Comparison of ENCODE assay signal across 1 cellular context in the genomic region with DNA sequence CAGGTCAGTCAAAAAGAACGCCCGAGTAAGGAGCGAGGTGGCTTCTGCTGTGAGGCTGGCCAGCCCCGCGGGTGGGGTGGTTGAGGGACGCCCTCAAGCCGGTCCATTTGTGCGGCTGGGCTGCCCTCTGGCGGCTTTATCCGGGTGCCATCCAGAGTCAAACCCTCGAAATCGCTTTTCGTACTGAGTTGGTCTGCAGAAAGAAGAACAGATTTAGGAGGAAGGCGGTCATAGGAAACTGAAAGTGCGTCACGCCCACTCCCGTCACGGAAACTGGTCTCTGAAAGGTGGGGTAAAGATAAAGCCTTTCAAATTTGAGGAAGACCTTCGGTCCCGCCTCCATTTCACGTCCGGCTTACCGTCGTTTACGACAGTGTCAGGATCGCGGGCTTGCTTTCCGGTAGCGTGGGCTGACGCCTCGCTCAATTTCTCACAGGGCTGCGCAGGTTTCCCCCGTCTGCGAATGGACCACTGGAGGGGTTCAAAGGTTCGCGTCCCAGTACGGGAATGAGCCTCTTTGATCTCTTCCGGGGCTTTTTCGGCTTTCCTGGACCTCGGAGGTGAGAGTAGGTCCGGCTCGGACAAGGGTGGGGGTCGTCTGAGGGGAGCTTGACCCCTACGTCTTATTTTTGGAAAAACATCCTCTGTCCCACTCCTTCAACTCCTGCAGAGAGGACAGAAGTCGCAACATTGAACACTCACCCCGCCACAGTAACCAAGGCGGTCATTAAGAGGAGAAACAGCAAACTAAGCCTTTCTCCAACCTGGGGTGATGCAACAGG.
TF ChIP-seq lines count a peak whose summit lies in the region.

TSS of gene HAX1 (plus strand) at position 413 of the 782 bp plus-strand sequence. CDS start at position 508, 95 bp downstream.

TF ChIP-seq in HepG2, 621 proteins besides CTCF, POLR2A, EP300 and RAD21 (continued from another document and continues in another):
- TF ChIP-seq ZNF407 (CRISPR knock-in tag; IDR thresholded peaks at IDR 0.05; ENCODE audit: not compliant biosample characterization): no peak
- TF ChIP-seq ISL2 (CRISPR knock-in tag; IDR thresholded peaks at IDR 0.05): peak; percentile 58
- TF ChIP-seq PAF1 (CRISPR knock-in tag; IDR thresholded peaks at IDR 0.05): peak; percentile 66; the same call in 1 of the 2 replicates
- 0 out of 2 replicates have a peak, but pooled peaks have one; percentile 15 for TF ChIP-seq GABPA (IDR thresholded peaks at IDR 0.05; ENCODE audit: low read depth, low read length)
- peak; percentile 80 for TF ChIP-seq GABPA (CRISPR knock-in tag; IDR thresholded peaks at IDR 0.05; ENCODE audit: low read depth)
- TF ChIP-seq MBD4 (IDR thresholded peaks at IDR 0.05; ENCODE audit: borderline replicate concordance, low read length): no peak
- TF ChIP-seq NR0B2 (CRISPR knock-in tag; IDR thresholded peaks at IDR 0.05): peak; percentile 80; the same call in 1 of the 2 replicates
- TF ChIP-seq FOXA3 (CRISPR knock-in tag; IDR thresholded peaks at IDR 0.05): no peak; the same call in none of the 2 replicates
- TF ChIP-seq PAWR (CRISPR knock-in tag; IDR thresholded peaks at IDR 0.05; ENCODE audit: borderline replicate concordance): no peak
- no peak for TF ChIP-seq MTF2 (CRISPR knock-in tag; IDR thresholded peaks at IDR 0.05; ENCODE audit: borderline replicate concordance)
- 0 out of 2 replicates have a peak, but pooled peaks have one; percentile 53 for TF ChIP-seq ZFP36L2 (CRISPR knock-in tag; IDR thresholded peaks at IDR 0.05)
- TF ChIP-seq POLR2AphosphoS5 (IDR thresholded peaks at IDR 0.05; ENCODE audit: low read depth, low read length): peak; percentile 78
- TF ChIP-seq ZNF34 (CRISPR knock-in tag; IDR thresholded peaks at IDR 0.05; ENCODE audit: borderline replicate concordance): peak; percentile 83; the same call in 1 of the 2 replicates
- TF ChIP-seq RBM22 (optimal IDR thresholded peaks at IDR 0.05; ENCODE audit: low read length): peak; percentile 88
- TF ChIP-seq, protein P1, sequence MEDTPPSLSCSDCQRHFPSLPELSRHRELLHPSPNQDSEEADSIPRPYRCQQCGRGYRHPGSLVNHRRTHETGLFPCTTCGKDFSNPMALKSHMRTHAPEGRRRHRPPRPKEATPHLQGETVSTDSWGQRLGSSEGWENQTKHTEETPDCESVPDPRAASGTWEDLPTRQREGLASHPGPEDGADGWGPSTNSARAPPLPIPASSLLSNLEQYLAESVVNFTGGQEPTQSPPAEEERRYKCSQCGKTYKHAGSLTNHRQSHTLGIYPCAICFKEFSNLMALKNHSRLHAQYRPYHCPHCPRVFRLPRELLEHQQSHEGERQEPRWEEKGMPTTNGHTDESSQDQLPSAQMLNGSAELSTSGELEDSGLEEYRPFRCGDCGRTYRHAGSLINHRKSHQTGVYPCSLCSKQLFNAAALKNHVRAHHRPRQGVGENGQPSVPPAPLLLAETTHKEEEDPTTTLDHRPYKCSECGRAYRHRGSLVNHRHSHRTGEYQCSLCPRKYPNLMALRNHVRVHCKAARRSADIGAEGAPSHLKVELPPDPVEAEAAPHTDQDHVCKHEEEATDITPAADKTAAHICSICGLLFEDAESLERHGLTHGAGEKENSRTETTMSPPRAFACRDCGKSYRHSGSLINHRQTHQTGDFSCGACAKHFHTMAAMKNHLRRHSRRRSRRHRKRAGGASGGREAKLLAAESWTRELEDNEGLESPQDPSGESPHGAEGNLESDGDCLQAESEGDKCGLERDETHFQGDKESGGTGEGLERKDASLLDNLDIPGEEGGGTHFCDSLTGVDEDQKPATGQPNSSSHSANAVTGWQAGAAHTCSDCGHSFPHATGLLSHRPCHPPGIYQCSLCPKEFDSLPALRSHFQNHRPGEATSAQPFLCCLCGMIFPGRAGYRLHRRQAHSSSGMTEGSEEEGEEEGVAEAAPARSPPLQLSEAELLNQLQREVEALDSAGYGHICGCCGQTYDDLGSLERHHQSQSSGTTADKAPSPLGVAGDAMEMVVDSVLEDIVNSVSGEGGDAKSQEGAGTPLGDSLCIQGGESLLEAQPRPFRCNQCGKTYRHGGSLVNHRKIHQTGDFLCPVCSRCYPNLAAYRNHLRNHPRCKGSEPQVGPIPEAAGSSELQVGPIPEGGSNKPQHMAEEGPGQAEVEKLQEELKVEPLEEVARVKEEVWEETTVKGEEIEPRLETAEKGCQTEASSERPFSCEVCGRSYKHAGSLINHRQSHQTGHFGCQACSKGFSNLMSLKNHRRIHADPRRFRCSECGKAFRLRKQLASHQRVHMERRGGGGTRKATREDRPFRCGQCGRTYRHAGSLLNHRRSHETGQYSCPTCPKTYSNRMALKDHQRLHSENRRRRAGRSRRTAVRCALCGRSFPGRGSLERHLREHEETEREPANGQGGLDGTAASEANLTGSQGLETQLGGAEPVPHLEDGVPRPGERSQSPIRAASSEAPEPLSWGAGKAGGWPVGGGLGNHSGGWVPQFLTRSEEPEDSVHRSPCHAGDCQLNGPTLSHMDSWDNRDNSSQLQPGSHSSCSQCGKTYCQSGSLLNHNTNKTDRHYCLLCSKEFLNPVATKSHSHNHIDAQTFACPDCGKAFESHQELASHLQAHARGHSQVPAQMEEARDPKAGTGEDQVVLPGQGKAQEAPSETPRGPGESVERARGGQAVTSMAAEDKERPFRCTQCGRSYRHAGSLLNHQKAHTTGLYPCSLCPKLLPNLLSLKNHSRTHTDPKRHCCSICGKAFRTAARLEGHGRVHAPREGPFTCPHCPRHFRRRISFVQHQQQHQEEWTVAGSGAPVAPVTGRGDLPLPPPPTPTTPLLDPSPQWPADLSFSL (CRISPR knock-in tag; IDR thresholded peaks at IDR 0.05): no peak
- TF ChIP-seq ZNF724P (CRISPR knock-in tag; IDR thresholded peaks at IDR 0.05; ENCODE audit: borderline replicate concordance): peak; percentile 75; the same call in 1 of the 2 replicates
- TF ChIP-seq ZNF772 (CRISPR knock-in tag; IDR thresholded peaks at IDR 0.05): peak; percentile 75; the same call in 1 of the 2 replicates
- TF ChIP-seq ZBTB38 (CRISPR knock-in tag; IDR thresholded peaks at IDR 0.05): peak; percentile 81; the same call in 1 of the 2 replicates
- 0 out of 2 replicates have a peak, but pooled peaks have one; percentile 2 for TF ChIP-seq ZNF768 (CRISPR knock-in tag; IDR thresholded peaks at IDR 0.05)
- TF ChIP-seq, protein P2, sequence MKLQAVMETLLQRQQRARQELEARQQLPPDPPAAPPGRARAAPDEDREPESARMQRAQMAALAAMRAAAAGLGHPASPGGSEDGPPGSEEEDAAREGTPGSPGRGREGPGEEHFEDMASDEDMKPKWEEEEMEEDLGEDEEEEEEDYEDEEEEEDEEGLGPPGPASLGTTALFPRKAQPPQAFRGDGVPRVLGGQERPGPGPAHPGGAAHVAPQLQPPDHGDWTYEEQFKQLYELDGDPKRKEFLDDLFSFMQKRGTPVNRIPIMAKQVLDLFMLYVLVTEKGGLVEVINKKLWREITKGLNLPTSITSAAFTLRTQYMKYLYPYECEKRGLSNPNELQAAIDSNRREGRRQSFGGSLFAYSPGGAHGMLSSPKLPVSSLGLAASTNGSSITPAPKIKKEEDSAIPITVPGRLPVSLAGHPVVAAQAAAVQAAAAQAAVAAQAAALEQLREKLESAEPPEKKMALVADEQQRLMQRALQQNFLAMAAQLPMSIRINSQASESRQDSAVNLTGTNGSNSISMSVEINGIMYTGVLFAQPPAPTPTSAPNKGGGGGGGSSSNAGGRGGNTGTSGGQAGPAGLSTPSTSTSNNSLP (IDR thresholded peaks at IDR 0.05; ENCODE audit: low read depth, low read length): peak; percentile 83
- TF ChIP-seq HNRNPLL (IDR thresholded peaks at IDR 0.05; ENCODE audit: low read depth, low read length, poor library complexity, severe bottlenecking): peak; percentile 57
- TF ChIP-seq ZNF317 (CRISPR knock-in tag; IDR thresholded peaks at IDR 0.05): peak; percentile 77
- TF ChIP-seq ZNF816 (CRISPR knock-in tag; IDR thresholded peaks at IDR 0.05; ENCODE audit: borderline replicate concordance): peak; percentile 91; the same call in 1 of the 2 replicates
- peak; percentile 78 for TF ChIP-seq GATAD2A (CRISPR knock-in tag; IDR thresholded peaks at IDR 0.05)
- TF ChIP-seq ZFP91 (CRISPR knock-in tag; IDR thresholded peaks at IDR 0.05; ENCODE audit: borderline replicate concordance): peak; percentile 79
- TF ChIP-seq CBX1 (IDR thresholded peaks at IDR 0.05; ENCODE audit: low read depth): peak; percentile 61
- TF ChIP-seq, protein P3, sequence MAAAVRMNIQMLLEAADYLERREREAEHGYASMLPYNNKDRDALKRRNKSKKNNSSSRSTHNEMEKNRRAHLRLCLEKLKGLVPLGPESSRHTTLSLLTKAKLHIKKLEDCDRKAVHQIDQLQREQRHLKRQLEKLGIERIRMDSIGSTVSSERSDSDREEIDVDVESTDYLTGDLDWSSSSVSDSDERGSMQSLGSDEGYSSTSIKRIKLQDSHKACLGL (CRISPR knock-in tag; IDR thresholded peaks at IDR 0.05): 0 out of 2 replicates have a peak, but pooled peaks have one; percentile 46
- TF ChIP-seq SAP130 (CRISPR knock-in tag; IDR thresholded peaks at IDR 0.05; ENCODE audit: low read depth): peak; percentile 92
- TF ChIP-seq ZFX (CRISPR knock-in tag; IDR thresholded peaks at IDR 0.05; ENCODE audit: low read depth): no peak
- TF ChIP-seq MYC (CRISPR knock-in tag; IDR thresholded peaks at IDR 0.05; ENCODE audit: borderline replicate concordance): peak; percentile 81; the same call in 1 of the 2 replicates
- peak; percentile 42; the same call in 1 of the 2 replicates for TF ChIP-seq HES4 (CRISPR knock-in tag; IDR thresholded peaks at IDR 0.05; ENCODE audit: borderline replicate concordance)
- TF ChIP-seq ZNF607 (CRISPR knock-in tag; IDR thresholded peaks at IDR 0.05; ENCODE audit: borderline replicate concordance): no peak
- 0 out of 2 replicates have a peak, but pooled peaks have one; percentile 10 for TF ChIP-seq FOXO1 (CRISPR knock-in tag; IDR thresholded peaks at IDR 0.05)
- 0 out of 2 replicates have a peak, but pooled peaks have one; percentile 24 for TF ChIP-seq ZNF430 (CRISPR knock-in tag; IDR thresholded peaks at IDR 0.05)
- no peak for TF ChIP-seq JARID2 (CRISPR knock-in tag; IDR thresholded peaks at IDR 0.05; ENCODE audit: insufficient replicate concordance)
- TF ChIP-seq ZNF24 (IDR thresholded peaks at IDR 0.05): no peak
- TF ChIP-seq HMG20A (CRISPR knock-in tag; IDR thresholded peaks at IDR 0.05; ENCODE audit: borderline replicate concordance): no peak
